Comparison of ENCODE assay signal across 8 cellular contexts in the genomic region with DNA sequence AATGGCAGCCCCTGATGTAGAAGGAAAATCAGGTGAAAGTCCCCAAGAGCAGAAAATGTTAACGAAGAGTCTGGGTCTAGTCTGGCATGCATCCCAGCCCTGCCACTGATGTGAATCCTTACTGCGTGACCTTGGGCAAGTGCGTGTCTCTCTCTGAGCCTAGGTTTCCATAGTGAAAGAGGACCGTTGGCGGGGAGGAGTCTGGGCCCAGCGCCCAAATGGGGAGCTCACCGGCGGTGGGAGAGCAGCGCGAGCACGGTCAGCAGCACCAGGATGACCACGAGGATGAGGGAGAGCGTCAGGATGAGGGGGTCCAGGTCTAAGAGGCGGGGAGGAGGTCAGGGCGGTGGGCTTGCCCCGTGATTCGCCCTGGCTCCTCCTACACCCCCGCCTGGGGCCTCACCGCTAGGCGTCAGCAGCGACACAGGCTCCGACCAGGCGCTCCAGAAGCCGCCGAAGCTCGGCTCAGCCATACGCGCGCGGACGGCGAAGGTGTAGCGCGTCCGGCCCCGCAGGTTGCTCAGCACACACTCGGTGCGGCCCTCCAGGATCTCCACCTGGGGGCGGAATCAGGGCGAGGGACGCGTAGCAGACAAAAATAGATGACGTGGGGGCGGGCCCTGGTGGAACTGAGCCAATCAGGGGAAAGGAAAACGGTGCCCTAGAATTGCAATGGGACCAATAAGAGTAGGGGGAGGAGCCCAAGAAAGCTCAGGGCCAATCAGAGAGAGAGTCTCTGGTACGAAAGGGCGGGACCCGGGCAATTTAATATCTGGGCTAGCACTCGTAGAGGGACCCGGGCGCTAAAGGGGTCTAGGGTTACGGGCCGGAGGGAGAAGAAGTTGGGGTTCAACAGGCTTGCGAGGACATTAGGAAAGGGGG. TPM values are rescaled to one million over a fixed set of nuclear protein-coding genes. Genes with fewer than 3 reads are reported as not detected.
DNase-seq lines count a peak whose midpoint lies in the region; ATAC-seq and TF ChIP-seq lines count a peak whose summit lies in the region.

No MANE protein-coding gene starts in this region.

- H3K27me3 Mint-ChIP-seq in neural progenitor cell (ENCODE audit: insufficient read depth, low read depth), result peaks cover 30% of the 10 kb centered on the region

- H3K36me3 Mint-ChIP-seq in neural progenitor cell, result peaks cover 3% of the 10 kb centered on the region

- H3K79me2 ChIP-seq in DND-41 (ENCODE audit: insufficient read depth, low read length), result peaks cover 19% of the 10 kb centered on the region
- no peaks in the 10 kb centered on the region for H3K79me2 ChIP-seq in neural progenitor cell (ENCODE audit: low read depth)

- H2AFZ ChIP-seq in DND-41 (ENCODE audit: low read depth, low read length), result peak overlapping the region; percentile 92
- H2AFZ ChIP-seq in neural progenitor cell (replicated peaks), result peak overlapping the region; percentile 83

- peak overlapping the region; percentile 78 for H3K27ac Mint-ChIP-seq in neural progenitor cell

- H4K20me1 ChIP-seq in DND-41 (ENCODE audit: insufficient read depth, low read length), result no peaks in the 10 kb centered on the region
- peaks cover 15% of the 10 kb centered on the region for H4K20me1 ChIP-seq in neural progenitor cell (ENCODE audit: low read depth)

- peaks cover 32% of the 10 kb centered on the region for H3K4me1 Mint-ChIP-seq in neural progenitor cell

- H3K4me2 ChIP-seq in DND-41 (ENCODE audit: insufficient read depth, low read length), result peak overlapping the region; percentile 78
- peak overlapping the region; percentile 78 for H3K4me2 ChIP-seq in neural progenitor cell

- ATAC-seq in DND-41 (ENCODE audit: insufficient read depth, low read depth), result peak; percentile 95
- ATAC-seq in GM21717 (IDR thresholded peaks at IDR 0.05; ENCODE audit: unreplicated experiment), result peak; percentile 64

- H3K9ac ChIP-seq in DND-41 (ENCODE audit: low read depth, low read length) (peak overlapping the region; percentile 74), neural progenitor cell (no peak overlapping the region), stomach smooth muscle (ENCODE audit: low read length in 2 of 2) (peak overlapping the region; percentile 61 to 86)

- H3K9me3 Mint-ChIP-seq in neural progenitor cell, result no peaks in the 10 kb centered on the region

- H3K4me3 ChIP-seq in DND-41 (ENCODE audit: low read depth in 1 of 2, low read length in 2 of 2) (peak overlapping the region; percentile 52 to 85), fibroblast of villous mesenchyme (ENCODE audit: low read depth, low read length) (peak overlapping the region; percentile 66), neural progenitor cell (peak overlapping the region; percentile 71), stomach smooth muscle (ENCODE audit: low read length in 2 of 2) (peak overlapping the region; percentile 69 to 86)
- peak overlapping the region; percentile 76 for H3K4me3 ChIP-seq in Jurkat, Clone E6-1 (ENCODE audit: low read length)

- peak overlapping the region; percentile 93 for H3K4me3 Mint-ChIP-seq in neural progenitor cell

- peak overlapping the region; percentile 91 for H3K27ac ChIP-seq in DND-41 (ENCODE audit: low read length)
- peak overlapping the region; percentile 14 for H3K27ac ChIP-seq in neural progenitor cell
- peak overlapping the region; percentile 60 for H3K27ac ChIP-seq in stomach smooth muscle (ENCODE audit: low read length)

- no peaks in the 10 kb centered on the region for H3K9me3 ChIP-seq in DND-41 (ENCODE audit: insufficient read depth, low read length, severe bottlenecking)
- no peaks in the 10 kb centered on the region for H3K9me3 ChIP-seq in neural progenitor cell (ENCODE audit: low read depth)
- no peaks in the 10 kb centered on the region for H3K9me3 ChIP-seq in stomach smooth muscle (ENCODE audit: control insufficient read depth in 2 of 2, low read length in 2 of 2)

- TF ChIP-seq POLR2A in Raji (IDR thresholded peaks at IDR 0.05; ENCODE audit: insufficient read depth, low read depth, low read length), result peak; percentile 85

- H3F3A ChIP-seq in neural progenitor cell (ENCODE audit: low read depth), result peaks cover 57% of the 10 kb centered on the region

- DNase-seq in DND-41, result peak; percentile 97
- peak; percentile 98 for DNase-seq in Jurkat, Clone E6-1 (ENCODE audit: low read depth, low spot score)
- DNase-seq in activated effector memory CD4-positive, alpha-beta T cell treated with anti-CD3 and anti-CD28 coated beads, Interleukin-2, amount 50 U/mL, for 16 hours, result peak; percentile 98
- DNase-seq in fibroblast of villous mesenchyme (ENCODE audit: low read depth), result peak; percentile 92
- DNase-seq in neural progenitor cell (ENCODE audit: low spot score), result peak; percentile 98

- TF ChIP-seq CTCF in DND-41 (IDR thresholded peaks at IDR 0.05; ENCODE audit: borderline replicate concordance, extremely low read depth, low read length, poor library complexity, severe bottlenecking) (peak; percentile 82), fibroblast of villous mesenchyme (IDR thresholded peaks at IDR 0.05; ENCODE audit: insufficient read depth, low read depth, low read length) (peak; percentile 54), neural progenitor cell (IDR thresholded peaks at IDR 0.05) (peak; percentile 73)

- H3K36me3 ChIP-seq in DND-41 (ENCODE audit: insufficient read depth, low read length) (peaks cover 15% of the 10 kb centered on the region), neural progenitor cell (no peaks in the 10 kb centered on the region), stomach smooth muscle (ENCODE audit: control insufficient read depth in 2 of 2, insufficient read depth in 2 of 2, low read length in 2 of 2) (no peaks in the 10 kb centered on the region)

- H3K27me3 ChIP-seq in DND-41 (ENCODE audit: insufficient read depth, low read length, poor library complexity) (no peaks in the 10 kb centered on the region), neural progenitor cell (peaks cover 23% of the 10 kb centered on the region), stomach smooth muscle (ENCODE audit: control insufficient read depth in 1 of 2, insufficient read depth in 2 of 2, low read length in 2 of 2) (peaks cover 19 to 23% of the 10 kb centered on the region in 2 donors)

- peaks cover 50% of the 10 kb centered on the region for H3K4me1 ChIP-seq in DND-41 (ENCODE audit: insufficient read depth, low read length)
- H3K4me1 ChIP-seq in neural progenitor cell, result no peaks in the 10 kb centered on the region
- peaks cover 49% of the 10 kb centered on the region for H3K4me1 ChIP-seq in stomach smooth muscle (ENCODE audit: control insufficient read depth, insufficient read depth, low read length)

RNA-seq across cellular contexts. Expression of a gene that starts 3.2 kb away (rescaled TPM):
- 10.1 TPM for polyA plus RNA-seq in Jurkat, Clone E6-1 (2012; ENCODE audit: insufficient read depth, insufficient read length)
- total RNA-seq in fibroblast of villous mesenchyme (5.6 and 6.8 TPM in 2 replicates), neural progenitor cell (ENCODE audit: low replicate concordance) (6.5 and 7.3 TPM in 2 replicates)

RNA-seq across cellular contexts. Expression of a gene that starts 6.4 kb away (rescaled TPM):
- 3.2 TPM for polyA plus RNA-seq in Jurkat, Clone E6-1 (2012; ENCODE audit: insufficient read depth, insufficient read length)
- total RNA-seq in fibroblast of villous mesenchyme (0.86 and 1.3 TPM in 2 replicates), neural progenitor cell (ENCODE audit: low replicate concordance) (1.0 and 1.5 TPM in 2 replicates)

RNA-seq across cellular contexts. Expression of a gene that starts 25.7 kb away (rescaled TPM):
- 11.4 TPM for polyA plus RNA-seq in Jurkat, Clone E6-1 (2012; ENCODE audit: insufficient read depth, insufficient read length)
- total RNA-seq in fibroblast of villous mesenchyme (16.8 and 20.6 TPM in 2 replicates), neural progenitor cell (ENCODE audit: low replicate concordance) (0.80 and 3.1 TPM in 2 replicates)

RNA-seq across cellular contexts. Expression of a gene that starts 34.6 kb away (rescaled TPM):
- 30.7 TPM for polyA plus RNA-seq in Jurkat, Clone E6-1 (2012; ENCODE audit: insufficient read depth, insufficient read length)
- 6.0 and 6.4 TPM in 2 replicates for total RNA-seq in fibroblast of villous mesenchyme
- total RNA-seq in neural progenitor cell (ENCODE audit: low replicate concordance), result 1.8 and 4.4 TPM in 2 replicates

RNA-seq across cellular contexts. Expression of a gene that starts 34.8 kb away (rescaled TPM):
- polyA plus RNA-seq in Jurkat, Clone E6-1 (2012; ENCODE audit: insufficient read depth, insufficient read length), result 90.2 TPM
- total RNA-seq in fibroblast of villous mesenchyme, result 96.7 and 121 TPM in 2 replicates
- 57.0 and 77.1 TPM in 2 replicates for total RNA-seq in neural progenitor cell (ENCODE audit: low replicate concordance)

Comparison
In these comparisons a context has a peak if more than half of its experiments do, and no peak if none do; other contexts are left out.
1. Peak in every context shown above with its lines: DNase-seq, ATAC-seq, H3K4me3 ChIP-seq and H3K27ac ChIP-seq.
2. H3K27ac ChIP-seq: peak in every context shown above with its lines; median percentile 91 in DND-41; 60 in stomach smooth muscle; 14 in neural progenitor cell.